Comparison of ENCODE assay signal across 24 cellular contexts in genomic region chr1:226487921-226488320, GRCh38.
A peak's percentile ranks its signal among the peaks of the same experiment; 100 is the strongest.
DNase-seq lines count a peak whose midpoint lies in the region; ATAC-seq and TF ChIP-seq lines count a peak whose summit lies in the region.
"Had no signal": no experiment of that assay in that cellular context is flagged by ENCODE, and none has a peak within 500 bp of the region (broad histone marks: within the 10 kb centered on the region; RNA-seq: fewer than 3 reads in every experiment).

No MANE protein-coding gene starts in this region.

- TF ChIP-seq CTCF in PC-3 (conservative IDR thresholded peaks at IDR 0.05; ENCODE audit: low read depth, low read length), result peak; percentile 30; the same call in 1 of the 2 replicates
- no peak for TF ChIP-seq CTCF in fibroblast of mammary gland (conservative IDR thresholded peaks at IDR 0.05; ENCODE audit: control insufficient read depth, insufficient read depth, low read depth, low read length)
- no peak for TF ChIP-seq CTCF in osteoblast (IDR thresholded peaks at IDR 0.05; ENCODE audit: extremely low read depth, low read depth, low read length)

- no peak overlapping the region for H3K9ac ChIP-seq in PC-3 (ENCODE audit: low read length)

- H2AFZ ChIP-seq in PC-3 (ENCODE audit: low read length), result no peak overlapping the region
- no peak overlapping the region for H2AFZ ChIP-seq in osteoblast (ENCODE audit: low read length)

- H3K4me1 ChIP-seq in PC-3 (ENCODE audit: insufficient read depth, low read length) (peaks cover 18% of the 10 kb centered on the region), osteoblast (ENCODE audit: insufficient read depth, low read length) (no peaks in the 10 kb centered on the region), SJCRH30 (peaks cover 8% of the 10 kb centered on the region; the same call in 1 of the 2 replicates)

- H3K36me3 ChIP-seq in PC-3 (ENCODE audit: low read depth, low read length) (no peaks in the 10 kb centered on the region), osteoblast (ENCODE audit: insufficient read depth, low read length) (no peaks in the 10 kb centered on the region), SJCRH30 (no peaks in the 10 kb centered on the region)
- H3K36me3 ChIP-seq: brain microvascular endothelial cell, neutrophil, transverse colon had no signal

- no peaks in the 10 kb centered on the region for H4K20me1 ChIP-seq in PC-3 (ENCODE audit: low read length)
- no peaks in the 10 kb centered on the region for H4K20me1 ChIP-seq in osteoblast (ENCODE audit: insufficient read depth, low read length)

- H3F3A ChIP-seq in PC-3 (ENCODE audit: low read length, unreplicated experiment), result no peaks in the 10 kb centered on the region

- peak overlapping the region; percentile 36 for H3K4me2 ChIP-seq in PC-3 (ENCODE audit: low read length)
- H3K4me2 ChIP-seq in osteoblast (ENCODE audit: insufficient read depth, low read length), result no peak overlapping the region

- H3K9me3 ChIP-seq in PC-3 (ENCODE audit: low read length) (no peaks in the 10 kb centered on the region), osteoblast (ENCODE audit: low read depth, low read length) (no peaks in the 10 kb centered on the region), SJCRH30 (replicated peaks) (0 out of 2 replicates have a peak, but pooled peaks cover 3% of the 10 kb centered on the region)
- H3K9me3 ChIP-seq: neutrophil, transverse colon had no signal

- BruUV-seq in PC-3 (replicated peaks; lab: Mats Ljungman, UMichigan), result no TSS peak

- no peaks in the 10 kb centered on the region for H3K9me2 ChIP-seq in PC-3 (replicated peaks; ENCODE audit: low read length)

- intact Hi-C loops in PC-3 (cut with micrococcal nuclease), result no loop called here

- H3K4me3 ChIP-seq in PC-3 (ENCODE audit: low read length), result no peak overlapping the region
- H3K4me3 ChIP-seq in fibroblast of mammary gland (ENCODE audit: control insufficient read depth, low read depth, low read length), result no peak overlapping the region
- H3K4me3 ChIP-seq in osteoblast (ENCODE audit: insufficient read depth, low read length), result no peak overlapping the region
- H3K4me3 ChIP-seq in SJCRH30, result no peak overlapping the region
- H3K4me3 ChIP-seq: transverse colon had no signal

- H3K27ac ChIP-seq in PC-3 (ENCODE audit: low read length), result no peak overlapping the region
- no peak overlapping the region for H3K27ac ChIP-seq in osteoblast (ENCODE audit: low read depth, low read length)
- no peak overlapping the region for H3K27ac ChIP-seq in SJCRH30
- H3K27ac ChIP-seq: brain microvascular endothelial cell, neutrophil, transverse colon had no signal

- CTCF ChIA-PET in PC-3 (lab: Charles Lee), result no interaction called here

- POLR2A ChIA-PET in PC-3 (lab: Charles Lee; ENCODE audit: unreplicated experiment), result interaction anchor here (0.6 kb wide), 1 partner anchor 39 kb away, joined by 7 read pairs; no protein-coding TSS in a partner anchor

- no peaks in the 10 kb centered on the region for H3K27me3 ChIP-seq in PC-3 (ENCODE audit: low read length)
- H3K27me3 ChIP-seq in osteoblast (ENCODE audit: insufficient read depth, low read length), result peaks cover 22% of the 10 kb centered on the region
- no peaks in the 10 kb centered on the region for H3K27me3 ChIP-seq in SJCRH30

- peak; percentile 57 for DNase-seq in Daoy (ENCODE audit: low read depth)
- DNase-seq in PC-3, result peak; percentile 78
- DNase-seq in fibroblast of mammary gland (ENCODE audit: low read depth), result peak; percentile 11
- peak; percentile 50 for DNase-seq in osteoblast (ENCODE audit: insufficient read length, low spot score, missing footprints)
- no peak for DNase-seq in DMS 273 treated with DMSO at 0.1 percent for 48 hours (lab: John Stamatoyannopoulos, UW)
- DNase-seq in NCI-H2081 (lab: John Stamatoyannopoulos, UW), result no peak
- no peak for DNase-seq in NCI-H226
- no peak for DNase-seq in SJCRH30
- DNase-seq: activated CD8-positive, alpha-beta T cell treated with anti-CD3 and anti-CD28 coated beads for 36 hours; activated gamma-delta T cell treated with Interleukin-2 at 50 U/mL for 16 hours; brain microvascular endothelial cell; C1 segment of cervical spinal cord; Calu3; IMR-90; left ventricle myocardium superior; NCI-H1694; NCI-H2171 treated with DMSO at 0.1 percent for 48 hours; SHP77 treated with DMSO at 0.1 percent for 48 hours; stimulated activated CD4-positive, alpha-beta T cell treated with anti-CD3 and anti-CD28 coated beads, Interleukin-2, amount 100 ng/mL, for 48 hours; stimulated activated naive CD4-positive, alpha-beta T cell treated with Interleukin-2 at 50 U/mL for 16 hours; transverse colon had no signal

- H3K79me2 ChIP-seq in PC-3 (ENCODE audit: low read length), result no peaks in the 10 kb centered on the region
- H3K79me2 ChIP-seq in osteoblast (ENCODE audit: insufficient read depth, low read length), result no peaks in the 10 kb centered on the region

- peak; percentile 83 for ATAC-seq in PC-3
- ATAC-seq: activated CD4-positive, CD25-positive, alpha-beta regulatory T cell treated with anti-CD3 and anti-CD28 coated beads, Interleukin-2, amount 50 U/mL, for 24 hours; activated CD8-positive, alpha-beta T cell treated with anti-CD3 and anti-CD28 coated beads for 36 hours; HCT116; left ventricle myocardium superior had no signal

Comparison
In these comparisons a context has a peak if more than half of its experiments do, and no peak if none do; other contexts are left out.
1. DNase-seq: peak in Daoy (single experiment), PC-3 (single experiment), fibroblast of mammary gland (single experiment) and osteoblast (single experiment); none in DMS 273 treated with DMSO at 0.1 percent for 48 hours (single experiment), NCI-H2081 (0 of 2), NCI-H226 (single experiment) and SJCRH30 (0 of 2).